In the genomic region with DNA sequence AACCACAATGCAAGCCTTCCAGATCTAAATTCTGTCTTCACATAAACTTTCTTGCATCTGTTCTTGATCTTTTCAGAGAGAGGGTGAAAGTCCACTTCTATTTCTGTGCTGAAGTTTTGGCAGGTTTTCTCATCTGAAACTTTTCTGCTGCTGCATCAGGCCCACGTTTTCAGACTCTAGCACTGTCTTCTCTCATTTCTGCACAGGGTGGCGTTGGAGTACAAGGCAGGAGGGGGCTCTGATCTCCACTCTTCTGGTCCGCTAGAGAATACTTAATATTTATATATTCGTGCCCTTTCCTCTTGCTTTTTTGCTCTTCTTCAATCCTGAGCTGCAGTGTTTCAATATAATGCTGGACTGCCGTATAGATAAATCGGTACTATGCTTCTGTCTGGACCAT, we compare ENCODE assay signal across 18 cellular contexts.
A peak's percentile ranks its signal among the peaks of the same experiment; 100 is the strongest.
DNase-seq lines count a peak whose midpoint lies in the region; ATAC-seq and TF ChIP-seq lines count a peak whose summit lies in the region.
"Had no signal": no experiment of that assay in that cellular context is flagged by ENCODE, and none has a peak within 500 bp of the region (broad histone marks: within the 10 kb centered on the region; RNA-seq: fewer than 3 reads in every experiment).

No MANE protein-coding gene starts in this region.

- H3K4me3 ChIP-seq in A673 (ENCODE audit: low read depth, low read length, poor library complexity, severe bottlenecking) (no peak overlapping the region), RWPE2 (ENCODE audit: severe bottlenecking) (no peak overlapping the region), epithelial cell of proximal tubule (ENCODE audit: low read depth, low read length) (no peak overlapping the region), testis (no peak overlapping the region)
- H3K4me3 ChIP-seq: BLaER1 treated with 17β-estradiol and CSF1 and Interleukin-3, amounts not matched to agents 10 nM and 100 nM; GM23248; SJCRH30 had no signal

- no TSS peak for BruUV-seq in A673 (replicated peaks; lab: Mats Ljungman, UMichigan)

- TF ChIP-seq POLR2A in testis (IDR thresholded peaks at IDR 0.05): no peak

- 0 out of 2 replicates have a peak, but pooled peaks have one; percentile 36 for TF ChIP-seq CTCF in A673 (conservative IDR thresholded peaks at IDR 0.05; ENCODE audit: low read depth, low read length)
- peak; percentile 8 for TF ChIP-seq CTCF in RWPE2 (IDR thresholded peaks at IDR 0.05; ENCODE audit: poor library complexity, severe bottlenecking)
- peak; percentile 26 for TF ChIP-seq CTCF in epithelial cell of proximal tubule (conservative IDR thresholded peaks at IDR 0.05; ENCODE audit: low read depth, low read length)
- no peak for TF ChIP-seq CTCF in testis (IDR thresholded peaks at IDR 0.05)

- H3K27ac ChIP-seq in A673 (ENCODE audit: low read depth, low read length, poor library complexity, severe bottlenecking) (no peak overlapping the region), RWPE2 (ENCODE audit: poor library complexity, severe bottlenecking) (no peak overlapping the region), testis (no peak overlapping the region)
- H3K27ac ChIP-seq: BLaER1 treated with 17β-estradiol and CSF1 and Interleukin-3, amounts not matched to agents 10 nM and 100 nM; GM23248; SJCRH30 had no signal

- H3K36me3 ChIP-seq in A673 (ENCODE audit: insufficient read depth, low read length, poor library complexity, severe bottlenecking) (no peaks in the 10 kb centered on the region), RWPE2 (ENCODE audit: low read depth) (no peaks in the 10 kb centered on the region), testis (ENCODE audit: low read depth, missing control alignments) (no peaks in the 10 kb centered on the region)
- H3K36me3 ChIP-seq: BLaER1 treated with 17β-estradiol and CSF1 and Interleukin-3, amounts not matched to agents 10 nM and 100 nM; SJCRH30 had no signal

- POLR2A ChIA-PET in A673 (lab: Charles Lee; ENCODE audit: low non-redundant PET): no interaction called here

- intact Hi-C loops in A673 (cut with micrococcal nuclease; ENCODE audit: unreplicated experiment) (no loop called here), testis (cut with DNase I; ENCODE audit: low total_unique reads) (no loop called here)

- CTCF ChIA-PET in A673 (lab: Charles Lee): no interaction called here

- no peaks in the 10 kb centered on the region for H3K27me3 ChIP-seq in A673 (replicated peaks; ENCODE audit: insufficient read depth, low read depth, low read length, poor library complexity)
- H3K27me3 ChIP-seq in RWPE2 (ENCODE audit: insufficient read depth, poor library complexity, severe bottlenecking): no peaks in the 10 kb centered on the region
- no peaks in the 10 kb centered on the region for H3K27me3 ChIP-seq in testis
- H3K27me3 ChIP-seq: BLaER1 treated with 17β-estradiol and CSF1 and Interleukin-3, amounts not matched to agents 10 nM and 100 nM; SJCRH30 had no signal

- WGBS in testis, 2 donors: 68 to 76% methylated on average over 6 of the region's 6 CpGs

- no peak for ATAC-seq in RWPE2 (ENCODE audit: low read depth)
- ATAC-seq in HG03457 (IDR thresholded peaks at IDR 0.05; ENCODE audit: unreplicated experiment): no peak
- ATAC-seq: T-cell had no signal

- DNase-seq in A673 (ENCODE audit: low spot score) (no peak), H4 (ENCODE audit: low spot score) (peak; percentile 20), RWPE2 (ENCODE audit: low spot score) (no peak), epithelial cell of proximal tubule (ENCODE audit: low read depth) (no peak), CD1c-positive myeloid dendritic cell (ENCODE audit: extremely low spot score) (no peak), testis (no peak)
- DNase-seq: Caco-2, GM23248, Kasumi-1, NCI-H1417, NCI-H2029, NCI-H2227 treated with DMSO at 0.1 percent for 48 hours, NCI-H524 treated with DMSO at 0.1 percent for 48 hours, SJCRH30, T-cell, T1000 had no signal

- H3K4me1 ChIP-seq in A673 (ENCODE audit: insufficient read depth, low read length, poor library complexity, severe bottlenecking) (no peaks in the 10 kb centered on the region), RWPE2 (ENCODE audit: insufficient read depth, poor library complexity, severe bottlenecking) (no peaks in the 10 kb centered on the region), testis (no peaks in the 10 kb centered on the region)
- H3K4me1 ChIP-seq: BLaER1 treated with 17β-estradiol and CSF1 and Interleukin-3, amounts not matched to agents 10 nM and 100 nM; Caco-2; SJCRH30 had no signal

- H3K9me3 ChIP-seq in A673 (ENCODE audit: low read depth, low read length, poor library complexity, severe bottlenecking) (no peaks in the 10 kb centered on the region), RWPE2 (ENCODE audit: severe bottlenecking) (no peaks in the 10 kb centered on the region), testis (no peaks in the 10 kb centered on the region)
- H3K9me3 ChIP-seq: BLaER1 treated with 17β-estradiol and CSF1 and Interleukin-3, amounts not matched to agents 10 nM and 100 nM; Caco-2; SJCRH30 had no signal

Comparison
In these comparisons a context has a peak if more than half of its experiments do, and no peak if none do; other contexts are left out.
1. CTCF ChIP-seq: peak in A673 (single experiment), RWPE2 (single experiment) and epithelial cell of proximal tubule (single experiment); none in testis (0 of 3).